In the genomic region with DNA sequence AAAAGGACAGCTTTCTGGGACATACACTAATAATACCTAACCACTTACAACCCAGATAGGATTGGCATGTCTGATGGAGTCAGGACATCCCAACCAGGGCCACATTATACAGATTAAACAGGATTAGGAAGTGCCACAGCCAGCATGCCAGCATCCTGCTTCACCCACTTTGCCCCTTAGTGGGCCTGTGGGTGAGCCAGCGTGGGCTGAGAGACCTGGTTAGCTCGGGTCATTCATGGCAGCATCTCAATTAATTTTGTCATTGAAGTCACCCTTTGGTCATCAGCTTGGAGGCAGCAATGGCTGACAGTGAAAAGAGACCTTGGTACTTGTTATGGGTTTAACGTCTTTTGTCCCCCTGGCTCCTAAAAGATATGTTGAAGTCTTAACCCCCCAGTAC, we compare ENCODE assay signal across 4 cellular contexts. TPM values are rescaled to one million over a fixed set of nuclear protein-coding genes. Genes with fewer than 3 reads are reported as not detected.
"Had no signal": no experiment of that assay in that cellular context is flagged by ENCODE, and none has a peak within 500 bp of the region (broad histone marks: within the 10 kb centered on the region; RNA-seq: fewer than 3 reads in every experiment).

No MANE protein-coding gene starts in this region.

- ATAC-seq: GM12878 had no signal

- H3K4me3 ChIP-seq: GM12878 had no signal

- DNase-seq: GDM1, GF-D8 had no signal

RNA-seq across cellular contexts. Expression of gene SLC6A2, which starts 29.9 kb away (rescaled TPM):
- total RNA-seq: G401, GM12878 had no signal
- polyA plus RNA-seq: GM12878 had no signal

RNA-seq across cellular contexts. Expression of gene CAPNS2, which starts 59.4 kb away (rescaled TPM):
- total RNA-seq: G401, GM12878 had no signal
- polyA plus RNA-seq: GM12878 had no signal
